Comparison of ENCODE assay signal across 13 cellular contexts in genomic region chr16:29662000-29662728, GRCh38. TPM values are rescaled to one million over a fixed set of nuclear protein-coding genes. Genes with fewer than 3 reads are reported as not detected.
A peak's percentile ranks its signal among the peaks of the same experiment; 100 is the strongest.
DNase-seq lines count a peak whose midpoint lies in the region; ATAC-seq and TF ChIP-seq lines count a peak whose summit lies in the region.
"Had no signal": no experiment of that assay in that cellular context is flagged by ENCODE, and none has a peak within 500 bp of the region (broad histone marks: within the 10 kb centered on the region; RNA-seq: fewer than 3 reads in every experiment).

No MANE protein-coding gene starts in this region.

- H3K79me2 ChIP-seq in MM.1S (ENCODE audit: low read length) = no peaks in the 10 kb centered on the region

- H2AFZ ChIP-seq in MM.1S (ENCODE audit: low read length) = no peak overlapping the region

- CTCF ChIA-PET in activated CD8-positive, alpha-beta memory T cell treated with anti-CD3 and anti-CD28 coated beads, Interleukin-2, amount 10 ng/mL, durations not matched to agents 7 days and 5 days (lab: Charles Lee) = interaction anchor here (0.6 to 2.6 kb wide), 9 partner anchors 11 to 359 kb away, joined by 3 to 17 read pairs (median 4); partner anchors contain the start of gene QPRT

- H3K4me3 ChIP-seq in MM.1S (ENCODE audit: low read length) = no peak overlapping the region

- H3K4me2 ChIP-seq in MM.1S (ENCODE audit: low read depth, low read length) = peak overlapping the region; percentile 28

- H3K27ac ChIP-seq in MM.1S (ENCODE audit: low read length) = no peak overlapping the region

- no peaks in the 10 kb centered on the region for H3K36me3 ChIP-seq in MM.1S (replicated peaks; ENCODE audit: insufficient read depth, low read length)
- H3K36me3 ChIP-seq: gastroesophageal sphincter had no signal

- H3K9ac ChIP-seq in MM.1S (ENCODE audit: low read length) = no peak overlapping the region

- peaks cover 41% of the 10 kb centered on the region for H3K36me3 Mint-ChIP-seq in activated CD8-positive, alpha-beta memory T cell treated with anti-CD3 and anti-CD28 coated beads, Interleukin-2, amount 10 ng/mL, durations not matched to agents 7 days and 5 days
- peaks cover 36% of the 10 kb centered on the region for H3K36me3 Mint-ChIP-seq in activated naive CD8-positive, alpha-beta T cell treated with anti-CD3 and anti-CD28 coated beads, Interleukin-2, amount 50 U/mL, for 24 hours (ENCODE audit: low read depth)
- H3K36me3 Mint-ChIP-seq in stimulated activated effector memory CD8-positive, alpha-beta T cell treated with anti-CD3 and anti-CD28 coated beads, Interleukin-12 subunit alpha, Interleukin-12 subunit beta, amount 100 ng/mL, for 72 hours = peaks cover 45% of the 10 kb centered on the region

- DNase-seq in activated CD8-positive, alpha-beta memory T cell treated with anti-CD3 and anti-CD28 coated beads, Interleukin-2, amount 10 ng/mL, durations not matched to agents 7 days and 5 days = peak; percentile 45
- no peak for DNase-seq in activated CD8-positive, alpha-beta memory T cell treated with anti-CD3 and anti-CD28 coated beads, Interleukin-2, amount 50 U/mL, for 48 hours
- peak; percentile 33 for DNase-seq in MM.1S
- no peak for DNase-seq in activated naive CD8-positive, alpha-beta T cell treated with anti-CD3 and anti-CD28 coated beads, Interleukin-2, amount 50 U/mL, for 24 hours
- peak in 1 of 2 donors; percentile 56 for DNase-seq in stimulated activated effector memory CD8-positive, alpha-beta T cell treated with anti-CD3 and anti-CD28 coated beads, Interleukin-12 subunit alpha, Interleukin-12 subunit beta, amount 100 ng/mL, for 72 hours (ENCODE audit: low spot score in 2 of 2)
- no peak for DNase-seq in mesenteric fat pad (ENCODE audit: low spot score)
- no peak for DNase-seq in GM19238 (ENCODE audit: insufficient read length, low spot score)
- no peak for DNase-seq in C1 segment of cervical spinal cord (lab: John Stamatoyannopoulos, UW)
- DNase-seq: kidney glomerular epithelial cell, NCI-H1930 had no signal

- H3K27me3 Mint-ChIP-seq in activated CD8-positive, alpha-beta memory T cell treated with anti-CD3 and anti-CD28 coated beads, Interleukin-2, amount 10 ng/mL, durations not matched to agents 7 days and 5 days = no peaks in the 10 kb centered on the region
- no peaks in the 10 kb centered on the region for H3K27me3 Mint-ChIP-seq in activated naive CD8-positive, alpha-beta T cell treated with anti-CD3 and anti-CD28 coated beads, Interleukin-2, amount 50 U/mL, for 24 hours

- peaks cover 33% of the 10 kb centered on the region for H3K4me1 Mint-ChIP-seq in activated CD8-positive, alpha-beta memory T cell treated with anti-CD3 and anti-CD28 coated beads, Interleukin-2, amount 10 ng/mL, durations not matched to agents 7 days and 5 days
- peaks cover 59% of the 10 kb centered on the region for H3K4me1 Mint-ChIP-seq in activated naive CD8-positive, alpha-beta T cell treated with anti-CD3 and anti-CD28 coated beads, Interleukin-2, amount 50 U/mL, for 24 hours
- H3K4me1 Mint-ChIP-seq in stimulated activated effector memory CD8-positive, alpha-beta T cell treated with anti-CD3 and anti-CD28 coated beads, Interleukin-12 subunit alpha, Interleukin-12 subunit beta, amount 100 ng/mL, for 72 hours = peaks cover 69% of the 10 kb centered on the region

- H3K4me3 Mint-ChIP-seq in activated CD8-positive, alpha-beta memory T cell treated with anti-CD3 and anti-CD28 coated beads, Interleukin-2, amount 10 ng/mL, durations not matched to agents 7 days and 5 days = peak overlapping the region; percentile 100
- peak overlapping the region; percentile 100 for H3K4me3 Mint-ChIP-seq in activated naive CD8-positive, alpha-beta T cell treated with anti-CD3 and anti-CD28 coated beads, Interleukin-2, amount 50 U/mL, for 24 hours
- peak overlapping the region; percentile 97 for H3K4me3 Mint-ChIP-seq in stimulated activated effector memory CD8-positive, alpha-beta T cell treated with anti-CD3 and anti-CD28 coated beads, Interleukin-12 subunit alpha, Interleukin-12 subunit beta, amount 100 ng/mL, for 72 hours
- H3K4me3 Mint-ChIP-seq: neural crest cell had no signal

- H3K9me3 ChIP-seq in MM.1S (replicated peaks; ENCODE audit: insufficient read depth, low read length) = no peaks in the 10 kb centered on the region
- H3K9me3 ChIP-seq: gastroesophageal sphincter had no signal

- ATAC-seq in activated CD8-positive, alpha-beta memory T cell treated with anti-CD3 and anti-CD28 coated beads, Interleukin-2, amount 10 ng/mL, durations not matched to agents 7 days and 5 days = no peak
- ATAC-seq in activated naive CD8-positive, alpha-beta T cell treated with anti-CD3 and anti-CD28 coated beads, Interleukin-2, amount 50 U/mL, for 24 hours = no peak
- ATAC-seq in stimulated activated effector memory CD8-positive, alpha-beta T cell treated with anti-CD3 and anti-CD28 coated beads, Interleukin-12 subunit alpha, Interleukin-12 subunit beta, amount 100 ng/mL, for 72 hours = peak; percentile 2
- ATAC-seq: gastroesophageal sphincter had no signal

- H3K9me2 ChIP-seq in MM.1S (replicated peaks; ENCODE audit: insufficient read depth, low read length) = no peaks in the 10 kb centered on the region

- no peaks in the 10 kb centered on the region for H3K9me3 Mint-ChIP-seq in activated CD8-positive, alpha-beta memory T cell treated with anti-CD3 and anti-CD28 coated beads, Interleukin-2, amount 10 ng/mL, durations not matched to agents 7 days and 5 days (ENCODE audit: low read depth)
- H3K9me3 Mint-ChIP-seq in activated naive CD8-positive, alpha-beta T cell treated with anti-CD3 and anti-CD28 coated beads, Interleukin-2, amount 50 U/mL, for 24 hours = no peaks in the 10 kb centered on the region
- no peaks in the 10 kb centered on the region for H3K9me3 Mint-ChIP-seq in stimulated activated effector memory CD8-positive, alpha-beta T cell treated with anti-CD3 and anti-CD28 coated beads, Interleukin-12 subunit alpha, Interleukin-12 subunit beta, amount 100 ng/mL, for 72 hours
- H3K9me3 Mint-ChIP-seq: neural crest cell had no signal

- no peaks in the 10 kb centered on the region for H4K20me1 ChIP-seq in MM.1S (ENCODE audit: insufficient read depth, low read length)

- H3K4me1 ChIP-seq in MM.1S (ENCODE audit: low read length) = peaks cover 16% of the 10 kb centered on the region; the same call in 1 of the 2 replicates

- peak overlapping the region; percentile 94 for H3K27ac Mint-ChIP-seq in activated CD8-positive, alpha-beta memory T cell treated with anti-CD3 and anti-CD28 coated beads, Interleukin-2, amount 10 ng/mL, durations not matched to agents 7 days and 5 days
- H3K27ac Mint-ChIP-seq in activated naive CD8-positive, alpha-beta T cell treated with anti-CD3 and anti-CD28 coated beads, Interleukin-2, amount 50 U/mL, for 24 hours = peak overlapping the region; percentile 99
- peak overlapping the region; percentile 99 for H3K27ac Mint-ChIP-seq in stimulated activated effector memory CD8-positive, alpha-beta T cell treated with anti-CD3 and anti-CD28 coated beads, Interleukin-12 subunit alpha, Interleukin-12 subunit beta, amount 100 ng/mL, for 72 hours

- H3K27me3 ChIP-seq in MM.1S (replicated peaks; ENCODE audit: insufficient read depth, low read length) = no peaks in the 10 kb centered on the region

- TF ChIP-seq CTCF in MM.1S (IDR thresholded peaks at IDR 0.05; ENCODE audit: low read length) = no peak

- H3F3A ChIP-seq in MM.1S (ENCODE audit: insufficient read depth, low read length) = peaks cover 5% of the 10 kb centered on the region; the same call in 1 of the 2 replicates

RNA-seq across cellular contexts. Expression of gene SPN, which starts 0.9 kb away (rescaled TPM):
- total RNA-seq in activated CD8-positive, alpha-beta memory T cell treated with anti-CD3 and anti-CD28 coated beads, Interleukin-2, amount 10 ng/mL, durations not matched to agents 7 days and 5 days = 100 to 1,000 TPM; 329 to 351 TPM
- 2.9 TPM for total RNA-seq in mesenteric fat pad
- total RNA-seq: A673 had no signal

RNA-seq across cellular contexts. Expression of gene QPRT, which starts 16.8 kb away (rescaled TPM):
- total RNA-seq in activated CD8-positive, alpha-beta memory T cell treated with anti-CD3 and anti-CD28 coated beads, Interleukin-2, amount 10 ng/mL, durations not matched to agents 7 days and 5 days = 10 to 100 TPM; 13.3 to 15.7 TPM
- 3.4 TPM for total RNA-seq in mesenteric fat pad

Comparison
In these comparisons a context has a peak if more than half of its experiments do, and no peak if none do; other contexts are left out.
1. DNase-seq: peak in activated CD8-positive, alpha-beta memory T cell treated with anti-CD3 and anti-CD28 coated beads, Interleukin-2, amount 10 ng/mL, durations not matched to agents 7 days and 5 days (single experiment) and MM.1S (single experiment); none in activated CD8-positive, alpha-beta memory T cell treated with anti-CD3 and anti-CD28 coated beads, Interleukin-2, amount 50 U/mL, for 48 hours (single experiment), activated naive CD8-positive, alpha-beta T cell treated with anti-CD3 and anti-CD28 coated beads, Interleukin-2, amount 50 U/mL, for 24 hours (single experiment), mesenteric fat pad (single experiment), GM19238 (single experiment) and C1 segment of cervical spinal cord (0 of 14).
2. RNA of gene SPN, which starts 0.9 kb away (total RNA-seq): 329 to 351 TPM in activated CD8-positive, alpha-beta memory T cell treated with anti-CD3 and anti-CD28 coated beads, Interleukin-2, amount 10 ng/mL, durations not matched to agents 7 days and 5 days; 2.9 TPM in mesenteric fat pad (single experiment); every median in the first group is over 10 times any median in the second.
3. Peak in every context shown above with its lines, with median percentiles within 50 percentile points of each other: H3K27ac Mint-ChIP-seq and H3K4me3 Mint-ChIP-seq.